In genomic region chr16:57619606-57620315, GRCh38 we compare ENCODE assay signal across 13 cellular contexts. TPM values are rescaled to one million over a fixed set of nuclear protein-coding genes. Genes with fewer than 3 reads are reported as not detected.
DNase-seq lines count a peak whose midpoint lies in the region; ATAC-seq and TF ChIP-seq lines count a peak whose summit lies in the region.
"Had no signal": no experiment of that assay in that cellular context is flagged by ENCODE, and none has a peak within 500 bp of the region (broad histone marks: within the 10 kb centered on the region; RNA-seq: fewer than 3 reads in every experiment).

No MANE protein-coding gene starts in this region.

- no peaks in the 10 kb centered on the region for H3K9me3 ChIP-seq in adrenal gland (replicated peaks in 1 of 3)
- H3K9me3 ChIP-seq in MG63: no peaks in the 10 kb centered on the region

- H3K4me3 Mint-ChIP-seq in mesothelial cell of epicardium: peak overlapping the region; percentile 63
- H3K4me3 Mint-ChIP-seq: CD8-positive, alpha-beta T cell; naive thymus-derived CD8-positive, alpha-beta T cell; T-helper 2 cell treated with Interferon-gamma antibody and Interleukin-4, amounts not matched to agents 5 μg/mL and 100 μg/mL, for 36 hours had no signal

- no peaks in the 10 kb centered on the region for H3K27me3 Mint-ChIP-seq in mesothelial cell of epicardium (ENCODE audit: low read depth)
- H3K27me3 Mint-ChIP-seq: naive thymus-derived CD8-positive, alpha-beta T cell had no signal

- H3K27me3 ChIP-seq in adrenal gland (no peaks in the 10 kb centered on the region), MG63 (no peaks in the 10 kb centered on the region)

- H3K9me3 Mint-ChIP-seq in mesothelial cell of epicardium: no peaks in the 10 kb centered on the region
- H3K9me3 Mint-ChIP-seq: CD8-positive, alpha-beta T cell; naive thymus-derived CD8-positive, alpha-beta T cell; T-helper 2 cell treated with Interferon-gamma antibody and Interleukin-4, amounts not matched to agents 5 μg/mL and 100 μg/mL, for 36 hours had no signal

- no peak overlapping the region for H3K4me3 ChIP-seq in adrenal gland
- H3K4me3 ChIP-seq in MG63: no peak overlapping the region

- H3K4me1 Mint-ChIP-seq in mesothelial cell of epicardium: peaks cover 61% of the 10 kb centered on the region

- WGBS in adrenal gland, 4 donors: 88 to 97% (median 92%) methylated on average over 5 to 16 of the region's 16 CpGs

- intact Hi-C loops in adrenal gland (cut with DNase I): no loop called here

- no peak for TF ChIP-seq CTCF in 22Rv1 (IDR thresholded peaks at IDR 0.05)
- TF ChIP-seq CTCF in adrenal gland (IDR thresholded peaks at IDR 0.05): no peak
- no peak for TF ChIP-seq CTCF in mesothelial cell of epicardium (IDR thresholded peaks at IDR 0.05; ENCODE audit: unreplicated experiment)

- no peak for TF ChIP-seq POLR2A in adrenal gland (IDR thresholded peaks at IDR 0.05)

- H3K36me3 Mint-ChIP-seq in mesothelial cell of epicardium: no peaks in the 10 kb centered on the region
- H3K36me3 Mint-ChIP-seq: CD8-positive, alpha-beta T cell; naive thymus-derived CD8-positive, alpha-beta T cell had no signal

- DNase-seq in NCI-H1105 treated with DMSO at 0.1 percent for 48 hours (lab: John Stamatoyannopoulos, UW): peak; percentile 79
- DNase-seq in adrenal gland: peak in 4 of 7 donors; percentile 4 to 14 (median 10)
- DNase-seq in mesothelial cell of epicardium (ENCODE audit: low spot score in 2 of 2, unreplicated experiment in 2 of 2): no peak
- DNase-seq in MG63: no peak
- DNase-seq in stimulated activated naive CD4-positive, alpha-beta T cell (lab: John Stamatoyannopoulos, UW): no peak
- DNase-seq: CD8-positive, alpha-beta T cell; NCI-H1092 treated with DMSO at 0.1 percent for 48 hours had no signal

- H3K36me3 ChIP-seq in adrenal gland (replicated peaks in 1 of 2) (no peaks in the 10 kb centered on the region), MG63 (no peaks in the 10 kb centered on the region)

- peaks cover 13 to 26% of the 10 kb centered on the region in 2 donors for H3K4me1 ChIP-seq in adrenal gland (replicated peaks in 1 of 2)

- peak overlapping the region; percentile 64 for H3K27ac ChIP-seq in 22Rv1
- H3K27ac ChIP-seq in adrenal gland: no peak overlapping the region

- H3K27ac Mint-ChIP-seq in mesothelial cell of epicardium: peak overlapping the region; percentile 94
- H3K27ac Mint-ChIP-seq: CD8-positive, alpha-beta T cell; T-helper 2 cell treated with Interferon-gamma antibody and Interleukin-4, amounts not matched to agents 5 μg/mL and 100 μg/mL, for 36 hours had no signal

- ATAC-seq in HG02642 (IDR thresholded peaks at IDR 0.05; ENCODE audit: poor library complexity, unreplicated experiment) (no peak), HG03135 (IDR thresholded peaks at IDR 0.05; ENCODE audit: unreplicated experiment) (no peak)
- ATAC-seq: CD8-positive, alpha-beta T cell; naive thymus-derived CD8-positive, alpha-beta T cell had no signal

RNA-seq across cellular contexts. Expression of gene ADGRG1, which starts 8.7 kb away (rescaled TPM):
- 10 to 100 TPM; 14.4 to 69.9 (median 44.5) TPM for total RNA-seq in adrenal gland
- polyA plus RNA-seq in adrenal gland: 10 to 100 TPM; 14.7 to 45.0 (median 19.8) TPM
- total RNA-seq in mesothelial cell of epicardium: 65.8 to 67.1 TPM (median 66.9 TPM) in 3 replicates
- 1.4 and 1.6 TPM in 2 replicates for total RNA-seq in MG63 (2014; rRNA removed; shearing (Covaris generic); ENCODE audit: low replicate concordance)

RNA-seq across cellular contexts. Expression of gene ADGRG3, which starts 48.3 kb away (rescaled TPM):
- 1 to 10 TPM in 1 of 8 donors, under 1 TPM in 4, not detected in 3; 0.14 to 1.5 (median 0.50) TPM for total RNA-seq in adrenal gland
- polyA plus RNA-seq in adrenal gland: 1 to 10 TPM in 1 of 3 donors, under 1 TPM in 2; 0.20 to 2.0 (median 0.40) TPM
- total RNA-seq in mesothelial cell of epicardium: 0.38 TPM in 1 of 3 replicates, not detected in the others
- not detected in 2 replicates for total RNA-seq in MG63 (2014; rRNA removed; shearing (Covaris generic); ENCODE audit: low replicate concordance)
- total RNA-seq: fibroblast of villous mesenchyme; naive thymus-derived CD8-positive, alpha-beta T cell had no signal
- polyA plus RNA-seq: naive thymus-derived CD8-positive, alpha-beta T cell had no signal

Comparison
In these comparisons a context has a peak if more than half of its experiments do, and no peak if none do; other contexts are left out.
1. DNase-seq: peak in NCI-H1105 treated with DMSO at 0.1 percent for 48 hours (single experiment) and adrenal gland (4 of 7); none in mesothelial cell of epicardium (0 of 2), MG63 (single experiment) and stimulated activated naive CD4-positive, alpha-beta T cell (0 of 6).